In genomic region chr11:12263141-12263693, GRCh38 we compare ENCODE assay signal across 26 cellular contexts.
A peak's percentile ranks its signal among the peaks of the same experiment; 100 is the strongest.
DNase-seq lines count a peak whose midpoint lies in the region; ATAC-seq and TF ChIP-seq lines count a peak whose summit lies in the region.
"Had no signal": no experiment of that assay in that cellular context is flagged by ENCODE, and none has a peak within 500 bp of the region (broad histone marks: within the 10 kb centered on the region; RNA-seq: fewer than 3 reads in every experiment).

No MANE protein-coding gene starts in this region.

- H3K23ac ChIP-seq in H9 (ENCODE audit: insufficient read length, low read depth, low read length): no peak overlapping the region

- no peaks in the 10 kb centered on the region for H3K9me3 Mint-ChIP-seq in activated T-helper 17 cell treated with anti-CD3 and anti-CD28 coated beads, Interleukin-2, amount 50 U/mL, for 72 hours
- H3K9me3 Mint-ChIP-seq in H9: no peaks in the 10 kb centered on the region; a peak in 1 of 5 replicates
- H3K9me3 Mint-ChIP-seq: activated CD8-positive, alpha-beta T cell treated with anti-CD3 and anti-CD28 coated beads for 36 hours; activated T-cell treated with anti-CD3 and anti-CD28 coated beads, Interleukin-2, amount 50 U/mL, for 24 hours; central memory CD8-positive, alpha-beta T cell; nephron progenitor cell; T-helper 1 cell treated with Interleukin-12 subunit alpha and Interleukin-12 subunit beta and Interleukin-4 antibody, amounts not matched to agents 30 μg/mL and 1 μg/mL, for 36 hours; WTC11 had no signal

- H3K79me1 ChIP-seq in H9 (ENCODE audit: insufficient read depth, low read depth, low read length, poor library complexity, severe bottlenecking): no peaks in the 10 kb centered on the region

- no peak overlapping the region for H2AK5ac ChIP-seq in H9 (ENCODE audit: insufficient read length, low read length)

- no peak overlapping the region for H3K4me3 ChIP-seq in left ventricle myocardium inferior
- H3K4me3 ChIP-seq in smooth muscle cell: no peak overlapping the region
- no peak overlapping the region for H3K4me3 ChIP-seq in WERI-Rb-1 (ENCODE audit: low read depth, low read length)
- H3K4me3 ChIP-seq: dorsolateral prefrontal cortex, gastroesophageal sphincter, stomach, upper lobe of left lung had no signal

- H3K79me2 ChIP-seq in smooth muscle cell (ENCODE audit: low read depth) (no peaks in the 10 kb centered on the region), H9 (ENCODE audit: insufficient read depth, low read length) (no peaks in the 10 kb centered on the region)

- H2BK5ac ChIP-seq in H9 (ENCODE audit: insufficient read length, low read length): no peak overlapping the region

- WGBS in smooth muscle cell (ENCODE audit: low lambda C conversion rate): 15% methylated on average over 11 of the region's 11 CpGs
- WGBS in H9 (ENCODE audit: extremely low coverage, insufficient read length, low lambda C conversion rate): no CpG with 5 or more reads among the region's 11 CpGs

- no peak overlapping the region for H3K4me3 Mint-ChIP-seq in activated T-helper 17 cell treated with anti-CD3 and anti-CD28 coated beads, Interleukin-2, amount 50 U/mL, for 72 hours
- H3K4me3 Mint-ChIP-seq in H9: no peak overlapping the region
- H3K4me3 Mint-ChIP-seq: activated CD8-positive, alpha-beta T cell treated with anti-CD3 and anti-CD28 coated beads for 36 hours; activated T-cell treated with anti-CD3 and anti-CD28 coated beads, Interleukin-2, amount 50 U/mL, for 24 hours; central memory CD8-positive, alpha-beta T cell; nephron progenitor cell; T-helper 1 cell treated with Interleukin-12 subunit alpha and Interleukin-12 subunit beta and Interleukin-4 antibody, amounts not matched to agents 30 μg/mL and 1 μg/mL, for 36 hours; WTC11 had no signal

- no peak overlapping the region for H3K18ac ChIP-seq in H9 (ENCODE audit: insufficient read length, low read depth, low read length)

- H3T11ph ChIP-seq in H9 (ENCODE audit: low read length): no peak overlapping the region

- DNase-seq in NCI-H226: peak; percentile 34
- no peak for DNase-seq in left ventricle myocardium inferior
- no peak for DNase-seq in smooth muscle cell (lab: John Stamatoyannopoulos, UW; ENCODE audit: unreplicated experiment)
- no peak for DNase-seq in H9
- DNase-seq in WERI-Rb-1: no peak
- no peak for DNase-seq in hepatic stellate cell (ENCODE audit: low spot score)
- DNase-seq: activated CD8-positive, alpha-beta T cell treated with anti-CD3 and anti-CD28 coated beads for 36 hours; activated naive CD4-positive, alpha-beta T cell treated with Interleukin-2 at 50 U/mL for 16 hours; activated T-cell treated with anti-CD3 and anti-CD28 coated beads, Interleukin-2, amount 50 U/mL, for 24 hours; DND-41; dorsolateral prefrontal cortex; HCEC 1CT; NCI-H1105; NCI-H2029 treated with DMSO at 0.1 percent for 48 hours; NCI-H524; nephron progenitor cell; SIG-M5; stimulated activated CD4-positive, alpha-beta T cell treated with anti-CD3 and anti-CD28 coated beads, Interleukin-4, amount 100 ng/mL, for 24 hours; stomach; upper lobe of left lung had no signal

- TF ChIP-seq CTCF in left ventricle myocardium inferior (IDR thresholded peaks at IDR 0.05; ENCODE audit: borderline replicate concordance) (no peak), smooth muscle cell (IDR thresholded peaks at IDR 0.05; ENCODE audit: borderline replicate concordance, insufficient read depth, poor library complexity, severe bottlenecking) (no peak), H9 (conservative IDR thresholded peaks at IDR 0.05) (no peak), WERI-Rb-1 (IDR thresholded peaks at IDR 0.05; ENCODE audit: low read depth, low read length) (no peak)

- no peaks in the 10 kb centered on the region for H3K9me3 ChIP-seq in left ventricle myocardium inferior (replicated peaks)
- no peaks in the 10 kb centered on the region for H3K9me3 ChIP-seq in smooth muscle cell (replicated peaks; ENCODE audit: low read depth)
- H3K9me3 ChIP-seq in H9 (ENCODE audit: control insufficient read depth, low read depth, low read length): no peaks in the 10 kb centered on the region
- no peaks in the 10 kb centered on the region for H3K9me3 ChIP-seq in WERI-Rb-1 (ENCODE audit: severe bottlenecking)
- H3K9me3 ChIP-seq: gastroesophageal sphincter, stomach, upper lobe of left lung had no signal

- H2BK120ac ChIP-seq in H9 (ENCODE audit: low read depth, low read length, poor library complexity, severe bottlenecking): no peak overlapping the region

- no peak for ATAC-seq in activated T-helper 17 cell treated with anti-CD3 and anti-CD28 coated beads, Interleukin-2, amount 50 U/mL, for 72 hours (replicated peaks)
- ATAC-seq: activated CD8-positive, alpha-beta T cell treated with anti-CD3 and anti-CD28 coated beads for 36 hours; gastroesophageal sphincter; left lobe of liver; WTC11 had no signal

- peaks cover 34% of the 10 kb centered on the region for H3K4me1 ChIP-seq in left ventricle myocardium inferior
- H3K4me1 ChIP-seq in smooth muscle cell (ENCODE audit: low read depth): peaks cover 5% of the 10 kb centered on the region
- no peaks in the 10 kb centered on the region for H3K4me1 ChIP-seq in H9 (ENCODE audit: insufficient read depth, low read length)

- H3K4me1 Mint-ChIP-seq in activated T-helper 17 cell treated with anti-CD3 and anti-CD28 coated beads, Interleukin-2, amount 50 U/mL, for 72 hours: no peaks in the 10 kb centered on the region
- H3K4me1 Mint-ChIP-seq in H9: peaks cover 5 to 10% of the 10 kb centered on the region in 2 experiments
- H3K4me1 Mint-ChIP-seq: central memory CD8-positive, alpha-beta T cell had no signal

- no peak overlapping the region; the same call in 1 of the 2 replicates for H3K14ac ChIP-seq in H9 (ENCODE audit: insufficient read depth, low read length)

- peak overlapping the region; percentile 74 for H3K27ac ChIP-seq in left ventricle myocardium inferior (replicated peaks)
- H3K27ac ChIP-seq in smooth muscle cell (ENCODE audit: low read depth): peak overlapping the region; percentile 73
- no peak overlapping the region for H3K27ac ChIP-seq in H9 (ENCODE audit: insufficient read length, low read depth, low read length)
- no peak overlapping the region for H3K27ac ChIP-seq in WERI-Rb-1
- H3K27ac ChIP-seq: dorsolateral prefrontal cortex, gastroesophageal sphincter, stomach, upper lobe of left lung had no signal

- H2AFZ ChIP-seq in smooth muscle cell (ENCODE audit: low read depth) (no peak overlapping the region), H9 (ENCODE audit: low read length) (no peak overlapping the region)

- no peaks in the 10 kb centered on the region for H3K23me2 ChIP-seq in H9 (ENCODE audit: insufficient read length, low read depth, low read length, poor library complexity, severe bottlenecking)

- H3K4ac ChIP-seq in H9 (ENCODE audit: low read depth, low read length): no peak overlapping the region

- no peaks in the 10 kb centered on the region for H3K27me3 ChIP-seq in left ventricle myocardium inferior (ENCODE audit: low read depth)
- H3K27me3 ChIP-seq in smooth muscle cell (ENCODE audit: low read depth): no peaks in the 10 kb centered on the region
- H3K27me3 ChIP-seq in H9 (ENCODE audit: insufficient read depth, low read length): no peaks in the 10 kb centered on the region
- no peaks in the 10 kb centered on the region for H3K27me3 ChIP-seq in WERI-Rb-1 (ENCODE audit: insufficient read depth, low read depth, severe bottlenecking)
- H3K27me3 ChIP-seq: dorsolateral prefrontal cortex, gastroesophageal sphincter, stomach, upper lobe of left lung had no signal

- no peak overlapping the region for H2BK15ac ChIP-seq in H9 (ENCODE audit: low read depth, low read length)

- H3K27me3 Mint-ChIP-seq in activated T-helper 17 cell treated with anti-CD3 and anti-CD28 coated beads, Interleukin-2, amount 50 U/mL, for 72 hours: no peaks in the 10 kb centered on the region
- no peaks in the 10 kb centered on the region for H3K27me3 Mint-ChIP-seq in H9 (ENCODE audit: low read depth)
- H3K27me3 Mint-ChIP-seq: activated CD8-positive, alpha-beta T cell treated with anti-CD3 and anti-CD28 coated beads for 36 hours; activated T-cell treated with anti-CD3 and anti-CD28 coated beads, Interleukin-2, amount 50 U/mL, for 24 hours; central memory CD8-positive, alpha-beta T cell had no signal

- H3K9ac ChIP-seq in smooth muscle cell (ENCODE audit: low read depth): no peak overlapping the region
- no peak overlapping the region for H3K9ac ChIP-seq in H9 (ENCODE audit: extremely low read depth, insufficient read length, low read length)

- no peak overlapping the region for H4K5ac ChIP-seq in H9 (ENCODE audit: insufficient read length, low read depth, low read length)

- H3K36me3 ChIP-seq in left ventricle myocardium inferior (peaks cover 39% of the 10 kb centered on the region), smooth muscle cell (ENCODE audit: low read depth) (peaks cover 4% of the 10 kb centered on the region), WERI-Rb-1 (no peaks in the 10 kb centered on the region)

- H3F3A ChIP-seq in smooth muscle cell (ENCODE audit: low read depth): peaks cover 21% of the 10 kb centered on the region

- no peak overlapping the region for H4K91ac ChIP-seq in H9 (ENCODE audit: insufficient read length, low read depth, low read length)

- no peak overlapping the region for H3K56ac ChIP-seq in H9 (ENCODE audit: insufficient read length, low read depth, low read length)

- H4K20me1 ChIP-seq in smooth muscle cell (ENCODE audit: low read depth) (no peaks in the 10 kb centered on the region), H9 (ENCODE audit: control insufficient read depth, insufficient read depth, insufficient read length) (no peaks in the 10 kb centered on the region)

- H4K8ac ChIP-seq in H9 (replicated peaks; ENCODE audit: insufficient read length, low read depth, low read length): no peak overlapping the region

- H3K4me2 ChIP-seq in smooth muscle cell (peak overlapping the region; percentile 20), H9 (ENCODE audit: insufficient read depth, insufficient read length, low read length) (no peak overlapping the region)

- no peak overlapping the region for H2BK12ac ChIP-seq in H9 (ENCODE audit: insufficient read length, low read depth, low read length)

- no peak overlapping the region for H2BK20ac ChIP-seq in H9 (ENCODE audit: low read depth, low read length, poor library complexity, severe bottlenecking)

- intact Hi-C loops in left ventricle myocardium inferior (cut with micrococcal nuclease): no loop called here

- peak overlapping the region; percentile 3 for H3K27ac Mint-ChIP-seq in activated T-helper 17 cell treated with anti-CD3 and anti-CD28 coated beads, Interleukin-2, amount 50 U/mL, for 72 hours
- H3K27ac Mint-ChIP-seq in H9: no peak overlapping the region; a peak in 1 of 7 replicates
- H3K27ac Mint-ChIP-seq: activated CD8-positive, alpha-beta T cell treated with anti-CD3 and anti-CD28 coated beads for 36 hours; activated T-cell treated with anti-CD3 and anti-CD28 coated beads, Interleukin-2, amount 50 U/mL, for 24 hours; nephron progenitor cell; T-helper 1 cell treated with Interleukin-12 subunit alpha and Interleukin-12 subunit beta and Interleukin-4 antibody, amounts not matched to agents 30 μg/mL and 1 μg/mL, for 36 hours; WTC11 had no signal

- H3K36me3 Mint-ChIP-seq in activated T-helper 17 cell treated with anti-CD3 and anti-CD28 coated beads, Interleukin-2, amount 50 U/mL, for 72 hours (ENCODE audit: low read depth): peaks cover 59% of the 10 kb centered on the region
- H3K36me3 Mint-ChIP-seq in H9 (ENCODE audit: insufficient read depth in 1 of 3, low read depth in 3 of 3): no peaks in the 10 kb centered on the region
- H3K36me3 Mint-ChIP-seq: WTC11 had no signal

Comparison
In these comparisons a context has a peak if more than half of its experiments do, and no peak if none do; other contexts are left out.
1. H3K27ac ChIP-seq: peak in left ventricle myocardium inferior (single experiment) and smooth muscle cell (single experiment); none in H9 (single experiment) and WERI-Rb-1 (single experiment).